1 cellular context compared by ENCODE assay signal in genomic region chr20:58251979-58252591, GRCh38.
TF ChIP-seq lines count a peak whose summit lies in the region.

No MANE protein-coding gene starts in this region.

TF ChIP-seq in K562, 482 proteins besides CTCF, POLR2A, EP300 and RAD21 (continued from another document):
- TF ChIP-seq ZNF318 (IDR thresholded peaks at IDR 0.05; ENCODE audit: borderline replicate concordance in 1 of 2, low read depth in 1 of 2) (peak in 1 of 2 experiments; percentile 93; a peak in 2 of 4 replicates), CEBPZ (IDR thresholded peaks at IDR 0.05; ENCODE audit: borderline replicate concordance, low read depth, low read length) (no peak), PHTF2 (CRISPR knock-in tag; IDR thresholded peaks at IDR 0.05) (no peak), PPARD (CRISPR knock-in tag; IDR thresholded peaks at IDR 0.05) (peak; percentile 66; the same call in 1 of the 2 replicates), DEAF1 (CRISPR knock-in tag; IDR thresholded peaks at IDR 0.05) (peak; percentile 65; the same call in 1 of the 2 replicates), XRCC3 (IDR thresholded peaks at IDR 0.05) (no peak), CREB5 (CRISPR knock-in tag; IDR thresholded peaks at IDR 0.05) (peak; percentile 91), ELK3 (CRISPR knock-in tag; IDR thresholded peaks at IDR 0.05) (peak; percentile 72), ZNF239 (CRISPR knock-in tag; IDR thresholded peaks at IDR 0.05) (peak; percentile 87), SMARCC2 (IDR thresholded peaks at IDR 0.05; ENCODE audit: low read depth) (peak; percentile 92), ARID2 (IDR thresholded peaks at IDR 0.05) (no peak), HDAC1 (IDR thresholded peaks at IDR 0.05) (peak in 1 of 2 experiments; percentile 71; a peak in 2 of 4 replicates), MTF1 (CRISPR knock-in tag; IDR thresholded peaks at IDR 0.05; ENCODE audit: borderline replicate concordance) (peak; percentile 81; the same call in 1 of the 2 replicates), CBX1 (IDR thresholded peaks at IDR 0.05; ENCODE audit: low read depth) (no peak)
